1 cellular context compared by ENCODE assay signal in genomic region chr14:45253070-45253753, GRCh38.
A peak's percentile ranks its signal among the peaks of the same experiment; 100 is the strongest.
TF ChIP-seq lines count a peak whose summit lies in the region.

Gene MIS18BP1 (minus strand): TSS chr14:45253202. CDS start chr14:45247286, 5,916 bp downstream.

TF ChIP-seq in K562, 482 proteins besides CTCF, POLR2A, EP300 and RAD21 (continued from another document and continues in another):
- TF ChIP-seq MBD1 (CRISPR knock-in tag; IDR thresholded peaks at IDR 0.05), result peak; percentile 99
- TF ChIP-seq RBM22 (IDR thresholded peaks at IDR 0.05; ENCODE audit: low read depth, low read length, poor library complexity, severe bottlenecking), result peak; percentile 48
- TF ChIP-seq GTF2A2 (tag; IDR thresholded peaks at IDR 0.05), result no peak
- TF ChIP-seq NCOR1 (IDR thresholded peaks at IDR 0.05), result no peak
- TF ChIP-seq MNT (conservative IDR thresholded peaks at IDR 0.05), result peak; percentile 58 to 81
- no peak for TF ChIP-seq THRB (CRISPR knock-in tag; conservative IDR thresholded peaks at IDR 0.05)
- TF ChIP-seq HNRNPLL (IDR thresholded peaks at IDR 0.05; ENCODE audit: low read depth, low read length, poor library complexity, severe bottlenecking), result peak; percentile 67
- no peak for TF ChIP-seq RNF219 (CRISPR knock-in tag; IDR thresholded peaks at IDR 0.05)
- TF ChIP-seq TBP (optimal IDR thresholded peaks at IDR 0.05; ENCODE audit: low read depth, low read length), result peak; percentile 56
- no peak for TF ChIP-seq SAFB (IDR thresholded peaks at IDR 0.05; ENCODE audit: borderline replicate concordance, low read depth, low read length)
- TF ChIP-seq HOMEZ (CRISPR knock-in tag; IDR thresholded peaks at IDR 0.05), result no peak
- peak; percentile 69 for TF ChIP-seq SUPT5H (IDR thresholded peaks at IDR 0.05)
- peak; percentile 90 for TF ChIP-seq CXXC5 (CRISPR knock-in tag; IDR thresholded peaks at IDR 0.05)
- TF ChIP-seq TAF9B (IDR thresholded peaks at IDR 0.05; ENCODE audit: partially characterized antibody), result peak; percentile 27
- 0 out of 2 replicates have a peak, but pooled peaks have one; percentile 21 for TF ChIP-seq ZNF592 (IDR thresholded peaks at IDR 0.05)
- TF ChIP-seq ZFX (CRISPR knock-in tag; IDR thresholded peaks at IDR 0.05), result peak; percentile 84
- TF ChIP-seq NEUROD1 (IDR thresholded peaks at IDR 0.05; ENCODE audit: borderline replicate concordance, low read depth, low read length, partially characterized antibody), result no peak
- TF ChIP-seq TRIM24 (IDR thresholded peaks at IDR 0.05), result peak in 1 of 2 experiments; percentile 67; a peak in 2 of 4 replicates
- TF ChIP-seq EGR1 (conservative IDR thresholded peaks at IDR 0.05), result peak; percentile 45; the same call in 1 of the 2 replicates
- TF ChIP-seq BRD4 (IDR thresholded peaks at IDR 0.05), result 0 out of 2 replicates have a peak, but pooled peaks have one; percentile 34
- no peak for TF ChIP-seq ZNF354B (CRISPR knock-in tag; IDR thresholded peaks at IDR 0.05)
- TF ChIP-seq ZNF79 (CRISPR knock-in tag; IDR thresholded peaks at IDR 0.05; ENCODE audit: low read depth), result no peak
- TF ChIP-seq RFX5 (IDR thresholded peaks at IDR 0.05; ENCODE audit: low read depth, low read length), result no peak
- 0 out of 2 replicates have a peak, but pooled peaks have one; percentile 6 for TF ChIP-seq TCF3 (CRISPR knock-in tag; IDR thresholded peaks at IDR 0.05)
- TF ChIP-seq POLR2AphosphoS5 (IDR thresholded peaks at IDR 0.05; ENCODE audit: control insufficient read depth, insufficient read depth, low read depth, low read length), result peak; percentile 45
- TF ChIP-seq ETV6 (IDR thresholded peaks at IDR 0.05; ENCODE audit: borderline replicate concordance in 1 of 2, low read depth in 2 of 2, low read length in 1 of 2), result no peak
- TF ChIP-seq ETV6 (CRISPR knock-in tag; IDR thresholded peaks at IDR 0.05; ENCODE audit: borderline replicate concordance), result no peak
- peak; percentile 80 to 97; a peak in 3 of 4 replicates for TF ChIP-seq UBTF (IDR thresholded peaks at IDR 0.05; ENCODE audit: borderline replicate concordance in 1 of 2, low read depth in 2 of 2, low read length in 2 of 2)
- peak; percentile 19 for TF ChIP-seq RBM25 (IDR thresholded peaks at IDR 0.05; ENCODE audit: low read depth, low read length, severe bottlenecking)
- no peak for TF ChIP-seq RBM17 (IDR thresholded peaks at IDR 0.05; ENCODE audit: borderline replicate concordance, low read depth, low read length)
- TF ChIP-seq IRF1 (CRISPR knock-in tag; IDR thresholded peaks at IDR 0.05; ENCODE audit: borderline replicate concordance), result no peak
- peak; percentile 47 for TF ChIP-seq GABPA (tag; conservative IDR thresholded peaks at IDR 0.05; ENCODE audit: low read depth)
- no peak; the same call in 1 of the 2 replicates for TF ChIP-seq NR2C1 (IDR thresholded peaks at IDR 0.05)
- TF ChIP-seq NR2C1 (tag; IDR thresholded peaks at IDR 0.05), result peak; percentile 37
- peak in 2 of 3 experiments; percentile 12 for TF ChIP-seq YY1 (IDR thresholded peaks at IDR 0.05; ENCODE audit: borderline replicate concordance in 1 of 3, control insufficient read depth in 1 of 3, extremely low read depth in 1 of 3, insufficient read depth in 3 of 3, insufficient read length in 1 of 3, insufficient replicate concordance in 2 of 3, low read depth in 1 of 3, low read length in 2 of 3)
- no peak for TF ChIP-seq ZBTB43 (CRISPR knock-in tag; IDR thresholded peaks at IDR 0.05)
- TF ChIP-seq HDAC2 (IDR thresholded peaks at IDR 0.05), result no peak
- no peak for TF ChIP-seq ZNF766 (CRISPR knock-in tag; conservative IDR thresholded peaks at IDR 0.05)
- no peak for TF ChIP-seq ZNF23 (CRISPR knock-in tag; IDR thresholded peaks at IDR 0.05)
- no peak for TF ChIP-seq ARID1B (IDR thresholded peaks at IDR 0.05)
- TF ChIP-seq TCF7 (IDR thresholded peaks at IDR 0.05; ENCODE audit: borderline replicate concordance), result no peak
- TF ChIP-seq NCOA6 (IDR thresholded peaks at IDR 0.05), result peak; percentile 62
- no peak for TF ChIP-seq DPF2 (IDR thresholded peaks at IDR 0.05)
- TF ChIP-seq HEY1 (CRISPR knock-in tag; IDR thresholded peaks at IDR 0.05; ENCODE audit: borderline replicate concordance), result no peak
